ENCODE assay signal across 1 cellular context in the genomic region with DNA sequence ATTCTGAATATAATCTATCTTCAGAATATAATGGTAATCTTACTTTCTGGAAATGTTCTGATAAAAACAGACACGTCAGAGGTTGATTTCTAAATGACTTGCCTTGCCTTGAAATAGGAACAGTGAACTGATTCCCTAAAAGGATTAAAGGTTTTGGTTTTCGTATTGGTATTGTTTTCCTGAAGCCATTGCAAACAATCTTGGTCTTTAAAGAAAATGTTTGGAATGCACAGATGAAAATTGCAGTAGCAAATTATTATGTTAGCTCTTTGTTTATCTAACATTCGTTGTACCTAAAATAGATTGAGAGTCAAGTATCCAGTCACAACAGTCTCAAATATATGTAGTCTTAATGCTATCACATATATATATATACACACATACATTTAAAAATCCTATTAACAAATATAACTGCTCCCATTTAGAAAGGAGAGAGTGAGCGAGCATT.
TF ChIP-seq lines count a peak whose summit lies in the region.

No MANE protein-coding gene starts in this region.

TF ChIP-seq in H1, 55 proteins besides CTCF, POLR2A, EP300 and RAD21 (continued from another document):
- no peak for TF ChIP-seq KDM4A (IDR thresholded peaks at IDR 0.05; ENCODE audit: low read depth, low read length, severe bottlenecking)
- no peak for TF ChIP-seq JUN (IDR thresholded peaks at IDR 0.05; ENCODE audit: low read depth, low read length)
- TF ChIP-seq, protein P1, sequence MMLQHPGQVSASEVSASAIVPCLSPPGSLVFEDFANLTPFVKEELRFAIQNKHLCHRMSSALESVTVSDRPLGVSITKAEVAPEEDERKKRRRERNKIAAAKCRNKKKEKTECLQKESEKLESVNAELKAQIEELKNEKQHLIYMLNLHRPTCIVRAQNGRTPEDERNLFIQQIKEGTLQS (IDR thresholded peaks at IDR 0.05; ENCODE audit: insufficient read depth, low read depth, low read length), result no peak
- TF ChIP-seq, protein P2, sequence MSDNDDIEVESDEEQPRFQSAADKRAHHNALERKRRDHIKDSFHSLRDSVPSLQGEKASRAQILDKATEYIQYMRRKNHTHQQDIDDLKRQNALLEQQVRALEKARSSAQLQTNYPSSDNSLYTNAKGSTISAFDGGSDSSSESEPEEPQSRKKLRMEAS (IDR thresholded peaks at IDR 0.05), result no peak
